In genomic region chr17:29619251-29619650, GRCh38 we compare ENCODE assay signal across 1 cellular context.
TF ChIP-seq lines count a peak whose summit lies in the region.

No MANE protein-coding gene starts in this region.

TF ChIP-seq in K562, 482 proteins besides CTCF, POLR2A, EP300 and RAD21:
- no peak for TF ChIP-seq GTF2E2 (tag; IDR thresholded peaks at IDR 0.05)
- 0 out of 2 replicates have a peak, but pooled peaks have one; percentile 3 for TF ChIP-seq MEF2A (IDR thresholded peaks at IDR 0.05; ENCODE audit: control insufficient read depth, low read depth, low read length)
- TF ChIP-seq MEF2D (tag; conservative IDR thresholded peaks at IDR 0.05; ENCODE audit: low read depth), result 0 out of 2 replicates have a peak, but pooled peaks have one; percentile 25
- TF ChIP-seq CREM (IDR thresholded peaks at IDR 0.05; ENCODE audit: low read depth), result no peak
